Comparison of ENCODE assay signal across 11 cellular contexts in the genomic region with DNA sequence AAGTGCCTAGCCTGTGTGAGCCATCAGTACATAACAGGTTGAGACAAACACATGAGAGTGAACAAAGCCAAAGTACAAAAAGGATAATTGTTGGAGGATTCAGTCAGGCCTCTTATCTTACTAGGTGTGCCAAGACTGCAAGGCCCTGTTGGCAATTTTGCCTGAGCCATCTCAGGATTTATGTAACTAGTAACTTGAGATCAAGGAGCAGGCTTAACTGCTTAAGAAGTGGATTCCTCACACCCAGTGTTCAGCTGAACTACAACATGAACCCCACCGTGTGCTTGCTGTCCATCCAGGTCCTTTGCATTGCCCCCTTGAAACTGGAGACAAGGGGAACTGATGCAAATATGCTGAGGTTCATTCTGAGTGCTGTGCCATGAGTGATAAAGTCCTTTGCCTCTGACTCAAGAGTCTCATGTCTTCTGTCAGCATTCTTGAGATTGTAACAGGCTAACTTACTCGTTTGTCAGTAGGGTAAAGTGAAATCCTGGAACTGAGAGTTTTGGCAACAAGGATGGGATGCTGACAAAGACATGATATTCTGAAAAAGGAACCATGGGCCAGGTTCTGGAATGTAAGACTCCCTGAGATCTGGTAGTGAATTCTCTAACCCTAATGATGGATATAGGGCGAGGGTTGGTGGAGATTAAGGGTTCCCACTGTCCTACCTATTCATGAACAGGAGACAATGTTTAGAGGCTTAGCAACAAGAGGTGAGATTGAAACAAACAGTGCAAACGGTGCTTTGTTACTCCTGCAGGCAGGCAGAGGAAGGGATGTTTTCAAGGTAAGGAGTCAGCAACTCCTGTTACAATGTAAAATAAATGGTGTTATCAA. TPM values are rescaled to one million over a fixed set of nuclear protein-coding genes. Genes with fewer than 3 reads are reported as not detected.
DNase-seq lines count a peak whose midpoint lies in the region; ATAC-seq and TF ChIP-seq lines count a peak whose summit lies in the region.
"Had no signal": no experiment of that assay in that cellular context is flagged by ENCODE, and none has a peak within 500 bp of the region (broad histone marks: within the 10 kb centered on the region; RNA-seq: fewer than 3 reads in every experiment).

No MANE protein-coding gene starts in this region.

- H3K36me3 ChIP-seq in osteoblast (ENCODE audit: insufficient read depth, low read length): peaks cover 14% of the 10 kb centered on the region

- TF ChIP-seq CTCF in fibroblast of mammary gland (conservative IDR thresholded peaks at IDR 0.05; ENCODE audit: control insufficient read depth, insufficient read depth, low read depth, low read length) (no peak), osteoblast (IDR thresholded peaks at IDR 0.05; ENCODE audit: extremely low read depth, low read depth, low read length) (no peak)

- H3K4me1 ChIP-seq in osteoblast (ENCODE audit: insufficient read depth, low read length): peaks cover 7% of the 10 kb centered on the region

- H3K4me3 ChIP-seq in fibroblast of mammary gland (ENCODE audit: control insufficient read depth, low read depth, low read length) (no peak overlapping the region), osteoblast (ENCODE audit: insufficient read depth, low read length) (no peak overlapping the region)

- no peak for ATAC-seq in GM18519 (IDR thresholded peaks at IDR 0.05; ENCODE audit: low FRiP score, unreplicated experiment)
- ATAC-seq in HG02610 (IDR thresholded peaks at IDR 0.05; ENCODE audit: unreplicated experiment): no peak

- H3K27ac ChIP-seq in osteoblast (ENCODE audit: low read depth, low read length): peak overlapping the region; percentile 31

- no peak overlapping the region for H2AFZ ChIP-seq in osteoblast (ENCODE audit: low read length)

- H3K27me3 ChIP-seq in osteoblast (ENCODE audit: insufficient read depth, low read length): no peaks in the 10 kb centered on the region

- no peaks in the 10 kb centered on the region for H4K20me1 ChIP-seq in osteoblast (ENCODE audit: insufficient read depth, low read length)

- H3K4me2 ChIP-seq in osteoblast (ENCODE audit: insufficient read depth, low read length): no peak overlapping the region

- no peaks in the 10 kb centered on the region for H3K9me3 ChIP-seq in osteoblast (ENCODE audit: low read depth, low read length)

- H3K79me2 ChIP-seq in osteoblast (ENCODE audit: insufficient read depth, low read length): no peaks in the 10 kb centered on the region

- DNase-seq in EH (ENCODE audit: low read depth): peak; percentile 62
- DNase-seq in NCI-H2196 treated with DMSO at 0.1 percent for 48 hours (lab: John Stamatoyannopoulos, UW; ENCODE audit: unreplicated experiment): peak; percentile 15
- DNase-seq in fibroblast of mammary gland (ENCODE audit: low read depth): peak; percentile 34
- DNase-seq in osteoblast (ENCODE audit: insufficient read length, low spot score, missing footprints): no peak
- no peak for DNase-seq in foreskin melanocyte
- DNase-seq in T-helper 2 cell: no peak
- DNase-seq: activated T-cell treated with anti-CD3 and anti-CD28 coated beads, Interleukin-2, amount 50 U/mL, for 1 hour; COR-L47; NCI-H1930 had no signal

RNA-seq across cellular contexts. Expression of gene GATAD1, which starts 44.1 kb away (rescaled TPM):
- 42.7 and 51.3 TPM in 2 replicates for total RNA-seq in osteoblast

Comparison
In these comparisons a context has a peak if more than half of its experiments do, and no peak if none do; other contexts are left out.
1. DNase-seq: peak in EH (single experiment), NCI-H2196 treated with DMSO at 0.1 percent for 48 hours (single experiment) and fibroblast of mammary gland (single experiment); none in osteoblast (single experiment), foreskin melanocyte (single experiment) and T-helper 2 cell (0 of 5).